In genomic region chr6:3284436-3284876, GRCh38 we compare ENCODE assay signal across 1 cellular context.
TF ChIP-seq lines count a peak whose summit lies in the region.

No MANE protein-coding gene starts in this region.

TF ChIP-seq in HepG2, 621 proteins besides CTCF, POLR2A, EP300 and RAD21 (continued from another document):
- peak; percentile 12; the same call in 1 of the 2 replicates for TF ChIP-seq ZNF687 (CRISPR knock-in tag; IDR thresholded peaks at IDR 0.05)
- no peak for TF ChIP-seq JUND (CRISPR knock-in tag; IDR thresholded peaks at IDR 0.05)
- peak; percentile 71 for TF ChIP-seq AGO2 (optimal IDR thresholded peaks at IDR 0.05; ENCODE audit: low read depth, low read length)
- TF ChIP-seq ZNF598 (CRISPR knock-in tag; IDR thresholded peaks at IDR 0.05; ENCODE audit: borderline replicate concordance) = 0 out of 2 replicates have a peak, but pooled peaks have one; percentile 34
TF ChIP-seq in HepG2: peak in this region for 3.
